Comparison of ENCODE assay signal across 22 cellular contexts in genomic region chr14:38735006-38735405, GRCh38.
"Had no signal": no experiment of that assay in that cellular context is flagged by ENCODE, and none has a peak within 500 bp of the region (broad histone marks: within the 10 kb centered on the region; RNA-seq: fewer than 3 reads in every experiment).

No MANE protein-coding gene starts in this region.

- H3K27me3 ChIP-seq: foreskin keratinocyte, hepatocyte, neural progenitor cell, ovary, right atrium auricular region, stomach, transverse colon had no signal

- H3K27ac Mint-ChIP-seq: effector memory CD8-positive, alpha-beta T cell; natural killer cell treated with Interleukin-12 subunit alpha and Interleukin-12 subunit beta and Interleukin-15 and Interleukin-18, amount 100 ng/mL, for 72 hours; neural progenitor cell had no signal

- H2AFZ ChIP-seq: hepatocyte, neural progenitor cell had no signal

- H3K4me1 ChIP-seq: foreskin keratinocyte, left ventricle myocardium inferior, lower lobe of right lung, neural progenitor cell, right atrium auricular region, stomach, transverse colon had no signal

- H3K79me2 ChIP-seq: hepatocyte had no signal

- DNase-seq: effector memory CD8-positive, alpha-beta T cell; foreskin keratinocyte; kidney; left cardiac atrium; left ventricle myocardium inferior; lower lobe of right lung; mesenchymal stem cell; midbrain; nucleus accumbens; ovary; small intestine; stimulated activated CD4-positive, alpha-beta T cell treated with anti-CD3 and anti-CD28 coated beads, Interleukin-12 subunit alpha, Interleukin-12 subunit beta, amount 100 ng/mL, for 4 hours; stimulated activated naive CD4-positive, alpha-beta T cell; stomach; substantia nigra; transverse colon had no signal

- H3K4me2 ChIP-seq: hepatocyte, neural progenitor cell had no signal

- H3K4me3 ChIP-seq: hepatocyte, left ventricle myocardium inferior, lower lobe of right lung, neural progenitor cell, ovary, right atrium auricular region, stomach, thoracic aorta, transverse colon had no signal

- ATAC-seq: effector memory CD8-positive, alpha-beta T cell; foreskin keratinocyte; left cardiac atrium; lower lobe of right lung; natural killer cell treated with Interleukin-12 subunit alpha and Interleukin-12 subunit beta and Interleukin-15 and Interleukin-18, amount 100 ng/mL, for 72 hours had no signal

- H3K36me3 ChIP-seq: left ventricle myocardium inferior, lower lobe of right lung, neural progenitor cell, ovary, right atrium auricular region, stomach, thoracic aorta, transverse colon had no signal

- H3K36me3 Mint-ChIP-seq: natural killer cell treated with Interleukin-12 subunit alpha and Interleukin-12 subunit beta and Interleukin-15 and Interleukin-18, amount 100 ng/mL, for 72 hours had no signal

- H3K9ac ChIP-seq: neural progenitor cell had no signal

- H3K27me3 Mint-ChIP-seq: effector memory CD8-positive, alpha-beta T cell; natural killer cell treated with Interleukin-12 subunit alpha and Interleukin-12 subunit beta and Interleukin-15 and Interleukin-18, amount 100 ng/mL, for 72 hours had no signal

- H3K27ac ChIP-seq: epithelial cell of prostate, foreskin keratinocyte, hepatocyte, left ventricle myocardium inferior, lower lobe of right lung, neural progenitor cell, ovary, right atrium auricular region, stomach, thoracic aorta, transverse colon had no signal

- H3K4me3 Mint-ChIP-seq: effector memory CD8-positive, alpha-beta T cell; natural killer cell treated with Interleukin-12 subunit alpha and Interleukin-12 subunit beta and Interleukin-15 and Interleukin-18, amount 100 ng/mL, for 72 hours; neural progenitor cell had no signal

- H3K9me3 ChIP-seq: left ventricle myocardium inferior, lower lobe of right lung, ovary, right atrium auricular region, stomach, thoracic aorta, transverse colon had no signal
